21 cellular contexts compared by ENCODE assay signal in the genomic region with DNA sequence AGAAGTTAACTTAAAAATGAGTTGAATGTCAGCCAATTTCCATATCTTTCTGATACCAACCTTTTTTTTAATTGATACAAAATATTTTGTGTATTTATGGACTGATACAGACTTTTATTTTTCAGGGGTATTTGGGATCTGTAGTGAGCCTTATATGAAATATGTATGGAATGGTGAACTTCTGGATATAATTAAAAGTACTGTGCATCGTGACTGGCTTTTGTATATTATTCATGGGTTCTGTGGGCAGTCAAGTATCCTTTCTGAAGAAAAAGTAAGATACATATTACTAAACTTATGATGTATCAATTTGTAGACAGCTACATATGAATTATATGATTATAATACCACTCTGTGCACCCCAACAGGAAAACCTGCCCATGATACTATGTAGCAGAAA.
"Had no signal": no experiment of that assay in that cellular context is flagged by ENCODE, and none has a peak within 500 bp of the region (broad histone marks: within the 10 kb centered on the region; RNA-seq: fewer than 3 reads in every experiment).

No MANE protein-coding gene starts in this region.

- DNase-seq: activated B cell treated with CpG ODN at 0.5 μM for 24 hours; activated CD4-positive, alpha-beta T cell treated with anti-CD3 and anti-CD28 coated beads for 1 hour; activated CD4-positive, alpha-beta T cell treated with anti-CD3 and anti-CD28 coated beads, Interleukin-2, amount 10 ng/mL, durations not matched to agents 24 days and 14 days; activated CD4-positive, alpha-beta T cell treated with anti-CD3 and anti-CD28 coated beads, Interleukin-2, amount 50 U/mL, for 48 hours; activated CD8-positive, alpha-beta memory T cell treated with anti-CD3 and anti-CD28 coated beads, Interleukin-2, amount 10 ng/mL, durations not matched to agents 7 days and 5 days; activated gamma-delta T cell; activated naive CD4-positive, alpha-beta T cell treated with anti-CD3 and anti-CD28 coated beads for 36 hours; activated T-cell treated with anti-CD3 and anti-CD28 coated beads, Interleukin-2, amount 50 U/mL, for 4 hours; brain microvascular endothelial cell; cerebellar nuclear complex; KG1; NCI-H1092; NCI-H1417; NCI-H1930; NCI-H2171 treated with DMSO at 0.1 percent for 48 hours; NCI-H226; NCI-H526; NCI-H82 had no signal

- ATAC-seq: activated CD8-positive, alpha-beta memory T cell treated with anti-CD3 and anti-CD28 coated beads, Interleukin-2, amount 10 ng/mL, durations not matched to agents 7 days and 5 days; activated T-cell treated with anti-CD3 and anti-CD28 coated beads, Interleukin-2, amount 50 U/mL, for 4 hours; activated T-helper 17 cell treated with anti-CD3 and anti-CD28 coated beads, Interleukin-2, amount 50 U/mL, for 72 hours had no signal

- H3K27me3 ChIP-seq: brain microvascular endothelial cell had no signal

- H3K27ac ChIP-seq: brain microvascular endothelial cell, SK-N-MC had no signal

- H3K4me3 ChIP-seq: SK-N-MC had no signal

- H3K36me3 ChIP-seq: brain microvascular endothelial cell had no signal

- FAIRE-seq: TTC549 had no signal
